27 cellular contexts compared by ENCODE assay signal in genomic region chrX:44938111-44938510, GRCh38.
DNase-seq lines count a peak whose midpoint lies in the region; ATAC-seq and TF ChIP-seq lines count a peak whose summit lies in the region.
"Had no signal": no experiment of that assay in that cellular context is flagged by ENCODE, and none has a peak within 500 bp of the region (broad histone marks: within the 10 kb centered on the region; RNA-seq: fewer than 3 reads in every experiment).

No MANE protein-coding gene starts in this region.

- TF ChIP-seq CTCF in natural killer cell (IDR thresholded peaks at IDR 0.05), result no peak

- no peaks in the 10 kb centered on the region for H3K27me3 Mint-ChIP-seq in natural killer cell (ENCODE audit: low read depth in 2 of 2)
- H3K27me3 Mint-ChIP-seq in natural killer cell treated with Interleukin-12 subunit alpha and Interleukin-12 subunit beta and Interleukin-15 and Interleukin-18, amount 100 ng/mL, for 72 hours, result no peaks in the 10 kb centered on the region
- no peaks in the 10 kb centered on the region for H3K27me3 Mint-ChIP-seq in IgD-negative memory B cell

- H3K4me3 Mint-ChIP-seq in natural killer cell (peak overlapping the region; percentile 70), IgD-negative memory B cell (no peak overlapping the region)
- H3K4me3 Mint-ChIP-seq in natural killer cell treated with Interleukin-12 subunit alpha and Interleukin-12 subunit beta and Interleukin-15 and Interleukin-18, amount 100 ng/mL, for 72 hours, result no peak overlapping the region
- H3K4me3 Mint-ChIP-seq: GM23338, HFFc6, mesothelial cell of epicardium, nephron had no signal

- H3K9me3 Mint-ChIP-seq in natural killer cell, result no peaks in the 10 kb centered on the region
- no peaks in the 10 kb centered on the region for H3K9me3 Mint-ChIP-seq in natural killer cell treated with Interleukin-12 subunit alpha and Interleukin-12 subunit beta and Interleukin-15 and Interleukin-18, amount 100 ng/mL, for 72 hours
- no peaks in the 10 kb centered on the region for H3K9me3 Mint-ChIP-seq in IgD-negative memory B cell
- H3K9me3 Mint-ChIP-seq: GM23338, HFFc6 had no signal

- intact Hi-C loops in natural killer cell (cut with micrococcal nuclease), result no loop called here

- H3K27ac Mint-ChIP-seq in natural killer cell (peak overlapping the region; percentile 54 to 76), IgD-negative memory B cell (peak overlapping the region in 2 of 3 donors; percentile 45 to 67)
- peak overlapping the region in 1 of 2 donors; percentile 60 for H3K27ac Mint-ChIP-seq in natural killer cell treated with Interleukin-12 subunit alpha and Interleukin-12 subunit beta and Interleukin-15 and Interleukin-18, amount 100 ng/mL, for 72 hours
- H3K27ac Mint-ChIP-seq: GM23338, HFFc6, mesothelial cell of epicardium had no signal

- DNase-seq in natural killer cell (no peak), kidney tubule cell (ENCODE audit: low spot score) (peak; percentile 4), MV-4-11 (lab: John Stamatoyannopoulos, UW) (no peak), germinal center (ENCODE audit: low spot score) (no peak)
- no peak for DNase-seq in natural killer cell treated with Interleukin-12 subunit alpha and Interleukin-12 subunit beta and Interleukin-15 and Interleukin-18, amount 100 ng/mL, for 72 hours (ENCODE audit: low spot score)
- DNase-seq: activated CD4-positive, CD25-positive, alpha-beta regulatory T cell treated with anti-CD3 and anti-CD28 coated beads, Interleukin-2, amount 50 U/mL, for 72 hours; activated CD8-positive, alpha-beta memory T cell treated with anti-CD3 and anti-CD28 coated beads for 24 hours; activated gamma-delta T cell; amniotic stem cell; brain microvascular endothelial cell; effector CD8-positive, alpha-beta T cell; foreskin fibroblast; HFFc6; Kasumi-1; left ventricle myocardium inferior; NCI-H446 treated with DMSO at 0.1 percent for 48 hours; pancreas; RPMI8226; stimulated activated CD4-positive, alpha-beta T cell treated with anti-CD3 and anti-CD28 coated beads, Interleukin-2, amount 100 ng/mL, for 24 hours; T-helper 1 cell; transverse colon had no signal

- H3K4me1 Mint-ChIP-seq in natural killer cell (peaks cover 54 to 77% of the 10 kb centered on the region in 2 donors), IgD-negative memory B cell (peaks cover 40 to 67% (median 55%) of the 10 kb centered on the region in 3 donors)
- peaks cover 36 to 54% of the 10 kb centered on the region in 2 donors for H3K4me1 Mint-ChIP-seq in natural killer cell treated with Interleukin-12 subunit alpha and Interleukin-12 subunit beta and Interleukin-15 and Interleukin-18, amount 100 ng/mL, for 72 hours (ENCODE audit: low read depth in 2 of 2)

- ATAC-seq in natural killer cell, result peak in 1 of 3 donors; percentile 9
- ATAC-seq in natural killer cell treated with Interleukin-12 subunit alpha and Interleukin-12 subunit beta and Interleukin-15 and Interleukin-18, amount 100 ng/mL, for 72 hours, result no peak
- no peak for ATAC-seq in GM21367 (IDR thresholded peaks at IDR 0.05; ENCODE audit: unreplicated experiment)
- ATAC-seq: esophagus mucosa, GM23338 had no signal

- H3K36me3 Mint-ChIP-seq in natural killer cell (no peaks in the 10 kb centered on the region), IgD-negative memory B cell (peaks cover 4% of the 10 kb centered on the region)
- no peaks in the 10 kb centered on the region for H3K36me3 Mint-ChIP-seq in natural killer cell treated with Interleukin-12 subunit alpha and Interleukin-12 subunit beta and Interleukin-15 and Interleukin-18, amount 100 ng/mL, for 72 hours
